8 cellular contexts compared by ENCODE assay signal in the genomic region with DNA sequence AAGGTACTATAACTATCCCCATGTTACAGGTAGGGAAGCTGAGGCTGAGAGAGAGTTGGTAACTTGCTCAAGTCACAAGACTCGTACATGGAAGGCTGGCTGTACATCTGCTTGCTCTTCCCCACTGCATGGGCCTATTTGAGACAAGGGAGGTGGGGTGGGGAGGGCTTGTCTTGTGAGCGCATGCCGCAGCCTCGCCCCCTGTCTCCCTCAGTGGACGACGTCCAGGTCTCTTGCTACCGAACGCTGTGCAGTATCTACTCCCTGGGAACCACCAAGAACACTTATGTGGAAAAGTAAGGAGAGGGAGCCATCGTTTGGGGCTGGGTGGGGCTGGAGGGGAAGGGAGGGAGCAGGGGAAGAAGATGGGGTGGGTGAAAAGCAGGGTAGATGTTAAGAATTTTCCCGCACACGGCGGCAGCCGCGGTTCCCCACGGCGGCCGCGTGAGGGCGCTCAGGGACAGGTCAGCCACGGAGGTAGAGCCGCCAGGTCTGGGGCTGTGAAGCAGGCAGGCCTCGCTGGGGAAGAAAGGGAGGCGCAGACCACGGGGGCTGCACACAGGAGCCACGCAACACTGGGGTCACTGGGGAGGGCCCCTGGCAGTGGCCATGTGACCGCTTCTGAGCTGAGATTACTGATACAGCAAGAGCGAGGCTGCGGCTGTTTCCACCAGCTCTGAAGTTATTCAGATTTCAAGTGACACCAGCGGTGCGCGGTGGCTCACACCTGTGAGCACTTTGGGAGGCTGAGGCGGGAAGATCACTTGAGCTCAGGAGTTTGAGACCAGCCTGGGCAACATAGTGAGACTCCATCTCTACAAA.
DNase-seq lines count a peak whose midpoint lies in the region; ATAC-seq and TF ChIP-seq lines count a peak whose summit lies in the region.

No MANE protein-coding gene starts in this region.

- TF ChIP-seq CTCF in HFF-Myc (IDR thresholded peaks at IDR 0.05; ENCODE audit: low read depth, low read length, missing control alignments) (peak; percentile 88), epithelial cell of proximal tubule (conservative IDR thresholded peaks at IDR 0.05; ENCODE audit: low read depth, low read length) (peak; percentile 84)

- CTCF ChIA-PET in CD4-positive, alpha-beta memory T cell (lab: Charles Lee; ENCODE audit: partially characterized antibody) = interaction anchor here (0.7 to 7.2 kb wide), 35 partner anchors 8 to 519 kb away, joined by 3 to 161 read pairs (median 4); a partner anchor contains a TSS

- peaks cover 19% of the 10 kb centered on the region for H3K4me1 ChIP-seq in CD4-positive, alpha-beta memory T cell (ENCODE audit: insufficient read depth, low read length)

- H3K36me3 ChIP-seq in CD4-positive, alpha-beta memory T cell (ENCODE audit: insufficient read depth, low read length) = no peaks in the 10 kb centered on the region

- H3K4me1 Mint-ChIP-seq in CD4-positive, alpha-beta memory T cell = peaks cover 9 to 22% (median 16%) of the 10 kb centered on the region in 4 donors
- H3K4me1 Mint-ChIP-seq in natural killer cell treated with Interleukin-12 subunit alpha and Interleukin-12 subunit beta and Interleukin-15 and Interleukin-18, amount 100 ng/mL, for 72 hours (ENCODE audit: low read depth in 2 of 2) = peaks cover 2 to 14% of the 10 kb centered on the region in 2 donors
- peaks cover 19% of the 10 kb centered on the region for H3K4me1 Mint-ChIP-seq in stimulated activated memory B cell treated with anti-CD40 and anti-IgM and Interleukin-4, amounts not matched to agents 10 μg/mL and 1 μg/mL and 100 μg/mL, for 72 hours

- ATAC-seq in natural killer cell treated with Interleukin-12 subunit alpha and Interleukin-12 subunit beta and Interleukin-15 and Interleukin-18, amount 100 ng/mL, for 72 hours = peak; percentile 82
- peak; percentile 92 for ATAC-seq in stimulated activated memory B cell treated with anti-CD40 and anti-IgM and Interleukin-4, amounts not matched to agents 10 μg/mL and 1 μg/mL and 100 μg/mL, for 72 hours
- ATAC-seq in GM18520 (IDR thresholded peaks at IDR 0.05; ENCODE audit: unreplicated experiment) = no peak

- H3K36me3 Mint-ChIP-seq in CD4-positive, alpha-beta memory T cell = no peaks in the 10 kb centered on the region
- H3K36me3 Mint-ChIP-seq in natural killer cell treated with Interleukin-12 subunit alpha and Interleukin-12 subunit beta and Interleukin-15 and Interleukin-18, amount 100 ng/mL, for 72 hours = no peaks in the 10 kb centered on the region
- H3K36me3 Mint-ChIP-seq in stimulated activated memory B cell treated with anti-CD40 and anti-IgM and Interleukin-4, amounts not matched to agents 10 μg/mL and 1 μg/mL and 100 μg/mL, for 72 hours = no peaks in the 10 kb centered on the region

- no peaks in the 10 kb centered on the region for H3K9me3 Mint-ChIP-seq in CD4-positive, alpha-beta memory T cell
- H3K9me3 Mint-ChIP-seq in natural killer cell treated with Interleukin-12 subunit alpha and Interleukin-12 subunit beta and Interleukin-15 and Interleukin-18, amount 100 ng/mL, for 72 hours = no peaks in the 10 kb centered on the region
- no peaks in the 10 kb centered on the region for H3K9me3 Mint-ChIP-seq in stimulated activated memory B cell treated with anti-CD40 and anti-IgM and Interleukin-4, amounts not matched to agents 10 μg/mL and 1 μg/mL and 100 μg/mL, for 72 hours

- POLR2A ChIA-PET in CD4-positive, alpha-beta memory T cell (lab: Charles Lee; ENCODE audit: partially characterized antibody) = interaction anchor here (0.9 to 1.9 kb wide), 14 partner anchors 9 to 416 kb away, joined by 3 to 21 read pairs (median 6); a partner anchor contains a TSS

- H3K9me3 ChIP-seq in CD4-positive, alpha-beta memory T cell (ENCODE audit: control insufficient read depth in 1 of 2, low read length in 2 of 2) = no peaks in the 10 kb centered on the region

- no peaks in the 10 kb centered on the region for H3K27me3 ChIP-seq in CD4-positive, alpha-beta memory T cell (ENCODE audit: insufficient read depth, low read length)

- peak; percentile 74 to 79 (median 77) for DNase-seq in CD4-positive, alpha-beta memory T cell
- DNase-seq in HFF-Myc (ENCODE audit: extremely low read depth, low read depth) (peak; percentile 3), NOMO-1 treated with DMSO at 0.1 percent for 48 hours (lab: John Stamatoyannopoulos, UW; ENCODE audit: unreplicated experiment) (peak; percentile 42), activated T-cell treated with anti-CD3 and anti-CD28 coated beads for 1 hour (ENCODE audit: low read depth) (peak; percentile 76), epithelial cell of proximal tubule (ENCODE audit: low read depth) (no peak)
- no peak for DNase-seq in natural killer cell treated with Interleukin-12 subunit alpha and Interleukin-12 subunit beta and Interleukin-15 and Interleukin-18, amount 100 ng/mL, for 72 hours (ENCODE audit: low spot score)

- peak overlapping the region in 5 of 7 donors; percentile 35 to 57 (median 43) for H3K27ac Mint-ChIP-seq in CD4-positive, alpha-beta memory T cell
- no peak overlapping the region for H3K27ac Mint-ChIP-seq in natural killer cell treated with Interleukin-12 subunit alpha and Interleukin-12 subunit beta and Interleukin-15 and Interleukin-18, amount 100 ng/mL, for 72 hours
- H3K27ac Mint-ChIP-seq in stimulated activated memory B cell treated with anti-CD40 and anti-IgM and Interleukin-4, amounts not matched to agents 10 μg/mL and 1 μg/mL and 100 μg/mL, for 72 hours = peak overlapping the region; percentile 66

- peaks cover 0 to 2% of the 10 kb centered on the region in 2 donors for H3K27me3 Mint-ChIP-seq in CD4-positive, alpha-beta memory T cell
- peaks cover 4 to 8% of the 10 kb centered on the region in 2 donors for H3K27me3 Mint-ChIP-seq in natural killer cell treated with Interleukin-12 subunit alpha and Interleukin-12 subunit beta and Interleukin-15 and Interleukin-18, amount 100 ng/mL, for 72 hours
- peaks cover 20% of the 10 kb centered on the region for H3K27me3 Mint-ChIP-seq in stimulated activated memory B cell treated with anti-CD40 and anti-IgM and Interleukin-4, amounts not matched to agents 10 μg/mL and 1 μg/mL and 100 μg/mL, for 72 hours

- intact Hi-C loops in CD4-positive, alpha-beta memory T cell (cut with micrococcal nuclease) = loop anchor here (1.0 to 5.0 kb wide), 7 partner anchors 24 to 415 kb away; a partner anchor contains a TSS

- peak overlapping the region in 3 of 8 donors; percentile 20 to 45 (median 22) for H3K4me3 Mint-ChIP-seq in CD4-positive, alpha-beta memory T cell
- H3K4me3 Mint-ChIP-seq in natural killer cell treated with Interleukin-12 subunit alpha and Interleukin-12 subunit beta and Interleukin-15 and Interleukin-18, amount 100 ng/mL, for 72 hours = no peak overlapping the region
- peak overlapping the region; percentile 30 for H3K4me3 Mint-ChIP-seq in stimulated activated memory B cell treated with anti-CD40 and anti-IgM and Interleukin-4, amounts not matched to agents 10 μg/mL and 1 μg/mL and 100 μg/mL, for 72 hours

- no peak overlapping the region for H3K27ac ChIP-seq in CD4-positive, alpha-beta memory T cell (ENCODE audit: low read depth, low read length)

- no peak overlapping the region for H3K4me3 ChIP-seq in CD4-positive, alpha-beta memory T cell (ENCODE audit: low read length in 2 of 2)
- H3K4me3 ChIP-seq in HFF-Myc (replicated peaks; ENCODE audit: low read depth, low read length) (no peak overlapping the region), epithelial cell of proximal tubule (ENCODE audit: low read depth, low read length) (no peak overlapping the region)

Comparison
In these comparisons a context has a peak if more than half of its experiments do, and no peak if none do; other contexts are left out.
1. DNase-seq: peak in CD4-positive, alpha-beta memory T cell (5 of 5), HFF-Myc (single experiment), NOMO-1 treated with DMSO at 0.1 percent for 48 hours (single experiment) and activated T-cell treated with anti-CD3 and anti-CD28 coated beads for 1 hour (single experiment); none in epithelial cell of proximal tubule (single experiment) and natural killer cell treated with Interleukin-12 subunit alpha and Interleukin-12 subunit beta and Interleukin-15 and Interleukin-18, amount 100 ng/mL, for 72 hours (single experiment).
2. H3K27ac Mint-ChIP-seq: peak in CD4-positive, alpha-beta memory T cell (5 of 7) and stimulated activated memory B cell treated with anti-CD40 and anti-IgM and Interleukin-4, amounts not matched to agents 10 μg/mL and 1 μg/mL and 100 μg/mL, for 72 hours (single experiment); none in natural killer cell treated with Interleukin-12 subunit alpha and Interleukin-12 subunit beta and Interleukin-15 and Interleukin-18, amount 100 ng/mL, for 72 hours (0 of 2).